1 cellular context compared by ENCODE assay signal in genomic region chr1:149887456-149888159, GRCh38.
A peak's percentile ranks its signal among the peaks of the same experiment; 100 is the strongest.
TF ChIP-seq lines count a peak whose summit lies in the region.

No MANE protein-coding gene starts in this region.

TF ChIP-seq in H1, 55 proteins besides CTCF, POLR2A, EP300 and RAD21:
- TF ChIP-seq BACH1 (IDR thresholded peaks at IDR 0.05; ENCODE audit: low read length) (no peak), EGR1 (IDR thresholded peaks at IDR 0.05; ENCODE audit: borderline replicate concordance, low read depth, low read length) (0 out of 2 replicates have a peak, but pooled peaks have one; percentile 4), JUN (IDR thresholded peaks at IDR 0.05; ENCODE audit: low read depth, low read length) (no peak), POU5F1 (IDR thresholded peaks at IDR 0.05; ENCODE audit: low read depth, low read length) (no peak), YY1 (IDR thresholded peaks at IDR 0.05; ENCODE audit: low read depth, low read length) (no peak), TEAD4 (IDR thresholded peaks at IDR 0.05; ENCODE audit: low read depth, low read length) (no peak), CHD7 (IDR thresholded peaks at IDR 0.05; ENCODE audit: insufficient replicate concordance, low read length) (peak; percentile 95), SIX5 (IDR thresholded peaks at IDR 0.05; ENCODE audit: low read depth, low read length) (no peak), KDM5A (IDR thresholded peaks at IDR 0.05; ENCODE audit: low read length) (no peak), GTF2F1 (IDR thresholded peaks at IDR 0.05; ENCODE audit: borderline replicate concordance, low read depth, low read length) (0 out of 2 replicates have a peak, but pooled peaks have one; percentile 78), ATF2 (IDR thresholded peaks at IDR 0.05; ENCODE audit: low read length) (no peak; the same call in 1 of the 2 replicates), RNF2 (IDR thresholded peaks at IDR 0.05; ENCODE audit: borderline replicate concordance, low read depth, low read length, missing control alignments, poor library complexity, severe bottlenecking) (no peak), CEBPB (IDR thresholded peaks at IDR 0.05; ENCODE audit: low read depth, low read length) (no peak; the same call in 1 of the 2 replicates), BRCA1 (IDR thresholded peaks at IDR 0.05; ENCODE audit: low read depth, low read length) (no peak), CBX5 (IDR thresholded peaks at IDR 0.05; ENCODE audit: low read depth, low read length) (no peak), E2F6 (IDR thresholded peaks at IDR 0.05) (0 out of 2 replicates have a peak, but pooled peaks have one; percentile 33), USF2 (IDR thresholded peaks at IDR 0.05; ENCODE audit: low read length) (no peak), FOSL1 (IDR thresholded peaks at IDR 0.05; ENCODE audit: insufficient read depth, low read depth, low read length) (no peak), NANOG (IDR thresholded peaks at IDR 0.05; ENCODE audit: insufficient read depth, low read depth, low read length, poor library complexity, severe bottlenecking) (no peak), TCF12 (IDR thresholded peaks at IDR 0.05; ENCODE audit: low read depth, low read length) (no peak), CHD2 (IDR thresholded peaks at IDR 0.05; ENCODE audit: low read length) (peak; percentile 55; the same call in 1 of the 2 replicates), SP4 (IDR thresholded peaks at IDR 0.05; ENCODE audit: low read length) (no peak), ZNF274 (IDR thresholded peaks at IDR 0.05; ENCODE audit: borderline replicate concordance, extremely low read depth, low read length) (no peak), RBBP5 (IDR thresholded peaks at IDR 0.05; ENCODE audit: borderline replicate concordance, low read depth, low read length) (no peak), HDAC2 (IDR thresholded peaks at IDR 0.05; ENCODE audit: borderline replicate concordance in 1 of 2, low read depth in 2 of 2, low read length in 2 of 2) (no peak), TBP (IDR thresholded peaks at IDR 0.05; ENCODE audit: low read depth, low read length) (no peak), ATF3 (IDR thresholded peaks at IDR 0.05; ENCODE audit: insufficient read depth, low read depth, low read length) (no peak), BCL11A (IDR thresholded peaks at IDR 0.05; ENCODE audit: low read depth in 2 of 2, low read length in 2 of 2) (no peak), JUND (IDR thresholded peaks at IDR 0.05; ENCODE audit: low read length) (no peak), POLR2AphosphoS5 (IDR thresholded peaks at IDR 0.05; ENCODE audit: low read depth, low read length) (peak; percentile 99), TAF7 (optimal IDR thresholded peaks at IDR 0.05; ENCODE audit: borderline replicate concordance, low read depth, low read length) (peak; percentile 85), SP2 (IDR thresholded peaks at IDR 0.05; ENCODE audit: low read length) (no peak), KDM1A (IDR thresholded peaks at IDR 0.05; ENCODE audit: borderline replicate concordance, low read length) (no peak), CBX8 (IDR thresholded peaks at IDR 0.05; ENCODE audit: borderline replicate concordance, low read depth, low read length) (no peak), CHD1 (IDR thresholded peaks at IDR 0.05; ENCODE audit: low read depth, low read length) (peak; percentile 83), SAP30 (IDR thresholded peaks at IDR 0.05; ENCODE audit: insufficient read depth, insufficient replicate concordance, low read length) (peak; percentile 13), MAFK (IDR thresholded peaks at IDR 0.05; ENCODE audit: low read depth, low read length) (0 out of 2 replicates have a peak, but pooled peaks have one; percentile 2), SP1 (IDR thresholded peaks at IDR 0.05; ENCODE audit: low read depth, low read length) (peak; percentile 89), ASH2L (IDR thresholded peaks at IDR 0.05; ENCODE audit: low read length) (no peak), SIRT6 (IDR thresholded peaks at IDR 0.05; ENCODE audit: low read length) (no peak), RFX5 (IDR thresholded peaks at IDR 0.05; ENCODE audit: borderline replicate concordance, low read depth, low read length) (no peak), CTBP2 (IDR thresholded peaks at IDR 0.05; ENCODE audit: borderline replicate concordance, insufficient read depth, insufficient read length, low read length) (no peak), SIN3A (conservative IDR thresholded peaks at IDR 0.05 in 1 of 2, IDR thresholded peaks at IDR 0.05 in 1 of 2; ENCODE audit: low read depth in 1 of 2, low read length in 2 of 2) (no peak; a peak in 1 of 4 replicates), KDM4A (IDR thresholded peaks at IDR 0.05; ENCODE audit: low read depth, low read length, severe bottlenecking) (no peak), TAF1 (IDR thresholded peaks at IDR 0.05; ENCODE audit: low read depth, low read length) (peak; percentile 87), RXRA (IDR thresholded peaks at IDR 0.05; ENCODE audit: insufficient read depth, low read depth, low read length) (no peak), NRF1 (IDR thresholded peaks at IDR 0.05; ENCODE audit: low read depth, low read length) (no peak), MAX (IDR thresholded peaks at IDR 0.05) (peak; percentile 55), SRF (IDR thresholded peaks at IDR 0.05; ENCODE audit: low read depth, low read length) (no peak), GABPA (IDR thresholded peaks at IDR 0.05; ENCODE audit: borderline replicate concordance, insufficient read depth, low read length) (no peak), PHF8 (conservative IDR thresholded peaks at IDR 0.05; ENCODE audit: low read depth, low read length) (0 out of 2 replicates have a peak, but pooled peaks have one; percentile 38), EZH2 (IDR thresholded peaks at IDR 0.05; ENCODE audit: low read depth, low read length, severe bottlenecking) (no peak), SUZ12 (IDR thresholded peaks at IDR 0.05; ENCODE audit: low read length) (no peak), CREB1 (IDR thresholded peaks at IDR 0.05) (no peak; the same call in none of the 2 replicates), HDAC6 (IDR thresholded peaks at IDR 0.05; ENCODE audit: low read depth, low read length) (no peak)
